ENCODE assay signal across 8 cellular contexts in the genomic region with DNA sequence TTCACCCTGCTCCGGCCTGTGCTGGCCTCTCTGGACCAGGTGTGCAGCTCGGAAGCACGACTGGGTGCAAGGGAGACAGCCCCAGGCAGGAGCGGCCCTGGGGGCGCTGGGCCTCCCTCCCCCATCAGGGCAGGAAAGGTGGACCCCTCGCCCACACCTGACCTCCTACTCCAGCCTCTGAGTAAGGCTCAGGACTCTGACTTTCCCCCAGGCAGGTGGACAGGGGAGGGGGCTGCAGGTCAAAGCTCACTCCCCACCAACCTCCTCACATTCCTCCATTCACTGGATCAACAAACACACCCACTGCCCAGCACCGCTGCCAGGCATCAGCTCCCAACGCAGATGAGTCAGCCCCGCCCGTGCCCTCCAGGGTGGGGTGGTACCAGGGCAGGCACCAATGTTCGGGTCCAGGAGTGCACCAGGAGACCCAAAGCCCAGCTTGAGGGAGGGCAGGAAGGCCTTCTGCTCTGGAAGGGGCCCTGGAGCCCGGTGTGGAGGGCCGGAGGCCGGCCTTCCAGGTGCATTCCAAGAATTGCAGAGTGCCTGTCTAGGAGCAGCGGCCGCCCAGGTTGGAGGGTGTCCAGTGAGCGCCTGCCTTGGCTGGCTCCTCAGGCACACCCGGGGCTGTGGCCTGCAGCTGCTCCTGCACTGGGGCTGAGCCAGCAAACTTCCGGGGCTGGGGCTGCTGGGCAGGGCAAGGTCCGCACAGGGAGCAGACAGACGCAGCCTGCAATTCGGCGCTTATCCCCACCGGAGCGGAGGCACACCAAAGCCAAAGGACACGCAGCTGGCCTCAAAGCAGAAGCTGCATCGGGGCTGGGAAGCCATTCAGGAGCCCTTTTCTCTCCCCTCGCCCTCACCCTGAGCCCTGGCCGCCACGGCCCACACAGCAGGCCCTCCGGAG. TPM values are rescaled to one million over a fixed set of nuclear protein-coding genes. Genes with fewer than 3 reads are reported as not detected.
DNase-seq lines count a peak whose midpoint lies in the region; ATAC-seq lines count a peak whose summit lies in the region.

No MANE protein-coding gene starts in this region.

- POLR2A ChIA-PET in CD4-positive, alpha-beta memory T cell (lab: Charles Lee; ENCODE audit: partially characterized antibody) = interaction anchor here (0.6 to 5.3 kb wide), 4 partner anchors 10 to 65 kb away, joined by 4 to 56 read pairs (median 4); a partner anchor contains a TSS

- H3K27me3 Mint-ChIP-seq in CD4-positive, alpha-beta memory T cell = no peaks in the 10 kb centered on the region
- H3K27me3 Mint-ChIP-seq in IgD-negative memory B cell = no peaks in the 10 kb centered on the region

- no peaks in the 10 kb centered on the region for H3K9me3 Mint-ChIP-seq in CD4-positive, alpha-beta memory T cell
- H3K9me3 Mint-ChIP-seq in IgD-negative memory B cell = no peaks in the 10 kb centered on the region

- peaks cover 27 to 68% (median 42%) of the 10 kb centered on the region in 4 donors for H3K4me1 Mint-ChIP-seq in CD4-positive, alpha-beta memory T cell
- H3K4me1 Mint-ChIP-seq in IgD-negative memory B cell = peaks cover 17 to 34% (median 21%) of the 10 kb centered on the region in 3 donors

- H3K36me3 ChIP-seq in CD4-positive, alpha-beta memory T cell (ENCODE audit: insufficient read depth, low read length) = no peaks in the 10 kb centered on the region

- H3K4me3 Mint-ChIP-seq in CD4-positive, alpha-beta memory T cell = peak overlapping the region; percentile 6 to 72 (median 66)
- peak overlapping the region in 3 of 4 donors; percentile 34 to 73 (median 65) for H3K4me3 Mint-ChIP-seq in IgD-negative memory B cell

- H3K27ac Mint-ChIP-seq in CD4-positive, alpha-beta memory T cell = peak overlapping the region in 6 of 7 donors; percentile 50 to 86 (median 69)
- H3K27ac Mint-ChIP-seq in IgD-negative memory B cell = peak overlapping the region in 2 of 3 donors; percentile 59 to 72

- H3K27me3 ChIP-seq in CD4-positive, alpha-beta memory T cell (ENCODE audit: insufficient read depth, low read length) = no peaks in the 10 kb centered on the region

- CTCF ChIA-PET in CD4-positive, alpha-beta memory T cell (lab: Charles Lee; ENCODE audit: partially characterized antibody) = interaction anchor here (1.0 to 3.4 kb wide), 2 partner anchors 21 kb away, joined by 4 to 8 read pairs; no protein-coding TSS in a partner anchor

- H3K4me1 ChIP-seq in CD4-positive, alpha-beta memory T cell (ENCODE audit: insufficient read depth, low read length) = peaks cover 65% of the 10 kb centered on the region

- H3K27ac ChIP-seq in CD4-positive, alpha-beta memory T cell (ENCODE audit: low read depth, low read length) = peak overlapping the region; percentile 21
- H3K27ac ChIP-seq in angular gyrus (ENCODE audit: low read depth, low read length) (peak overlapping the region; percentile 90), substantia nigra (ENCODE audit: low read depth, low read length, poor library complexity, severe bottlenecking) (peak overlapping the region; percentile 94)

- no peaks in the 10 kb centered on the region for H3K9me3 ChIP-seq in CD4-positive, alpha-beta memory T cell (ENCODE audit: control insufficient read depth in 1 of 2, low read length in 2 of 2)

- no peak for ATAC-seq in GM18498 (IDR thresholded peaks at IDR 0.05; ENCODE audit: unreplicated experiment)

- peaks cover 0 to 2% of the 10 kb centered on the region in 2 donors for H3K36me3 Mint-ChIP-seq in CD4-positive, alpha-beta memory T cell
- no peaks in the 10 kb centered on the region for H3K36me3 Mint-ChIP-seq in IgD-negative memory B cell

- intact Hi-C loops in CD4-positive, alpha-beta memory T cell (cut with micrococcal nuclease) = loop anchor here (5.0 kb wide), 1 partner anchor 64 kb away; a partner anchor contains a TSS

- no peak for DNase-seq in CD4-positive, alpha-beta memory T cell
- DNase-seq in kidney tubule cell (ENCODE audit: low spot score) (peak; percentile 90), substantia nigra (lab: John Stamatoyannopoulos, UW) (peak in 23 of 49 donors; percentile 29 to 79 (median 47)), DMS114 treated with DMSO at 0.1 percent for 48 hours (lab: John Stamatoyannopoulos, UW; ENCODE audit: unreplicated experiment) (no peak)
- no peak for DNase-seq in stimulated activated CD4-positive, alpha-beta T cell treated with anti-CD3 and anti-CD28 coated beads, Interleukin-2, amount 100 ng/mL, for 24 hours

- no peak overlapping the region for H3K4me3 ChIP-seq in CD4-positive, alpha-beta memory T cell (ENCODE audit: low read length in 2 of 2)

RNA-seq across cellular contexts. Expression of a gene that starts 1.6 kb away (rescaled TPM):
- total RNA-seq in CD4-positive, alpha-beta memory T cell = 10 to 100 TPM; 93.1 to 96.8 TPM
- 10 to 100 TPM in 1 of 2 donors, 1 to 10 TPM in 1; 4.0 to 11.6 TPM for polyA plus RNA-seq in CD4-positive, alpha-beta memory T cell
- polyA plus RNA-seq in IgD-negative memory B cell = 10.8 TPM

RNA-seq across cellular contexts. Expression of a gene that starts 36.2 kb away (rescaled TPM):
- 1 to 10 TPM; 1.5 TPM for total RNA-seq in CD4-positive, alpha-beta memory T cell
- 1 to 10 TPM in 1 of 2 donors, under 1 TPM in 1; 0.16 to 1.8 TPM for polyA plus RNA-seq in CD4-positive, alpha-beta memory T cell
- not detected for polyA plus RNA-seq in IgD-negative memory B cell

Comparison
In these comparisons a context has a peak if more than half of its experiments do, and no peak if none do; other contexts are left out.
1. H3K27ac ChIP-seq: peak in every context shown above with its lines; median percentile 94 in substantia nigra; 90 in angular gyrus; 21 in CD4-positive, alpha-beta memory T cell.